Comparison of ENCODE assay signal across 9 cellular contexts in the genomic region with DNA sequence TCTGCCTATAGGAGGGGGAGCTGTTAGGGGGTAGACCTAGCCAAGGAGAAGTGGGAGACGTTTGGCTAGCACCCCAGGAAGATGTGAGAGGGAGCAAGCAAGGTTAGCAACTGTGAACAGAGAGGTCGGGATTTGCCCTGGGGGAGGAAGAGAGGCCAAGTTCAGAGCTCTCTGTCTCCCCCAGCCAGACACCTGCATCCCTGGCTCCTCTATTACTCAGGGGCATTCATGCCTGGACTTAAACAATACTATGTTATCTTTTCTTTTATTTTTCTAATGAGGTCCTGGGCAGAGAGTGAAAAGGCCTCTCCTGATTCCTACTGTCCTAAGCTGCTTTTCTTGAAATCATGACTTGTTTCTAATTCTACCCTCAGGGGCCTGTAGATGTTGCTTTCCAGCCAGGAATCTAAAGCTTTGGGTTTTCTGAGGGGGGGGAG. TPM values are rescaled to one million over a fixed set of nuclear protein-coding genes. Genes with fewer than 3 reads are reported as not detected.
A peak's percentile ranks its signal among the peaks of the same experiment; 100 is the strongest.
DNase-seq lines count a peak whose midpoint lies in the region; ATAC-seq, FAIRE-seq and TF ChIP-seq lines count a peak whose summit lies in the region.
"Had no signal": no experiment of that assay in that cellular context is flagged by ENCODE, and none has a peak within 500 bp of the region (broad histone marks: within the 10 kb centered on the region; RNA-seq: fewer than 3 reads in every experiment).

No MANE protein-coding gene starts in this region.

- H3K4me3 ChIP-seq in DND-41 (ENCODE audit: low read depth in 1 of 2, low read length in 2 of 2) (peak overlapping the region in 1 of 2 experiments; percentile 45; a peak in 2 of 4 replicates), SK-N-MC (peak overlapping the region; percentile 0; the same call in 1 of the 2 replicates), esophagus muscularis mucosa (peak overlapping the region; percentile 99)

- 15% methylated on average over 2 of the region's 2 CpGs for WGBS in esophagus muscularis mucosa

- no peak for FAIRE-seq in GM12891 (lab: Jason Lieb, UNC)
- FAIRE-seq: GM18507 had no signal

- ATAC-seq in DND-41 (ENCODE audit: insufficient read depth, low read depth) (no peak), GM21576 (IDR thresholded peaks at IDR 0.05; ENCODE audit: unreplicated experiment) (no peak), GM21447 (IDR thresholded peaks at IDR 0.05; ENCODE audit: unreplicated experiment) (no peak)

- H3K36me3 ChIP-seq in DND-41 (ENCODE audit: insufficient read depth, low read length) (peaks cover 35% of the 10 kb centered on the region), SK-N-MC (ENCODE audit: insufficient read depth, low read length) (no peaks in the 10 kb centered on the region), esophagus muscularis mucosa (peaks cover 16 to 44% (median 33%) of the 10 kb centered on the region in 4 donors)

- H3K27me3 ChIP-seq in DND-41 (ENCODE audit: insufficient read depth, low read length, poor library complexity) (no peaks in the 10 kb centered on the region), esophagus muscularis mucosa (no peaks in the 10 kb centered on the region)

- peak overlapping the region; percentile 63 for H3K4me2 ChIP-seq in DND-41 (ENCODE audit: insufficient read depth, low read length)

- H3K79me2 ChIP-seq in DND-41 (ENCODE audit: insufficient read depth, low read length), result peaks cover 42% of the 10 kb centered on the region

- peak overlapping the region; percentile 81 for H3K9ac ChIP-seq in DND-41 (ENCODE audit: low read depth, low read length)
- no peak overlapping the region for H3K9ac ChIP-seq in SK-N-MC (ENCODE audit: insufficient read length)

- no peaks in the 10 kb centered on the region for H3K9me3 ChIP-seq in DND-41 (ENCODE audit: insufficient read depth, low read length, severe bottlenecking)
- no peaks in the 10 kb centered on the region for H3K9me3 ChIP-seq in SK-N-MC (ENCODE audit: low read depth, low read length)
- H3K9me3 ChIP-seq in esophagus muscularis mucosa, result no peaks in the 10 kb centered on the region

- TF ChIP-seq CTCF in DND-41 (IDR thresholded peaks at IDR 0.05; ENCODE audit: borderline replicate concordance, extremely low read depth, low read length, poor library complexity, severe bottlenecking) (no peak), esophagus muscularis mucosa (IDR thresholded peaks at IDR 0.05) (no peak)

- TF ChIP-seq POLR2A in esophagus muscularis mucosa (IDR thresholded peaks at IDR 0.05; ENCODE audit: low read depth), result no peak
- no peak; the same call in 1 of the 2 replicates for TF ChIP-seq POLR2A in GM12891 (IDR thresholded peaks at IDR 0.05; ENCODE audit: low read depth, low read length)

- H3K4me1 ChIP-seq in DND-41 (ENCODE audit: insufficient read depth, low read length) (peaks cover 54% of the 10 kb centered on the region), esophagus muscularis mucosa (peaks cover 31 to 55% (median 50%) of the 10 kb centered on the region in 4 donors)

- TF ChIP-seq EP300 in esophagus muscularis mucosa (IDR thresholded peaks at IDR 0.05), result no peak

- H3K27ac ChIP-seq in DND-41 (ENCODE audit: low read length), result peak overlapping the region; percentile 51
- H3K27ac ChIP-seq in SK-N-MC, result no peak overlapping the region
- H3K27ac ChIP-seq in esophagus muscularis mucosa (replicated peaks in 1 of 4), result peak overlapping the region; percentile 99 to 100 (median 100)

- H2AFZ ChIP-seq in DND-41 (ENCODE audit: low read depth, low read length), result no peak overlapping the region

- intact Hi-C loops in esophagus muscularis mucosa (cut with DNase I), result loop anchor here (5.0 kb wide), 1 partner anchor 35 kb away; no protein-coding TSS in a partner anchor
- intact Hi-C loops in posterior vena cava (cut with DNase I), result loop anchor here in 1 of 2 donors (5.0 kb wide), 1 partner anchor 35 kb away; no protein-coding TSS in a partner anchor

- H4K20me1 ChIP-seq in DND-41 (ENCODE audit: insufficient read depth, low read length), result peaks cover 22% of the 10 kb centered on the region

- no peak for DNase-seq in DND-41
- DNase-seq in SK-N-MC (ENCODE audit: low read depth, low spot score), result no peak
- DNase-seq in esophagus muscularis mucosa (ENCODE audit: extremely low spot score), result no peak
- peak; percentile 66 for DNase-seq in posterior vena cava (ENCODE audit: low spot score)
- no peak for DNase-seq in GM12891 (ENCODE audit: insufficient read length, low spot score)
- no peak for DNase-seq in NCI-H510A (lab: John Stamatoyannopoulos, UW)

TF ChIP-seq in GM12891, 5 proteins besides CTCF, POLR2A, EP300 and RAD21:
- no peak for TF ChIP-seq SPI1 (IDR thresholded peaks at IDR 0.05; ENCODE audit: low read depth, low read length)
- no peak for TF ChIP-seq PAX5 (IDR thresholded peaks at IDR 0.05; ENCODE audit: insufficient read depth, low read length, severe bottlenecking)
- TF ChIP-seq TAF1 (IDR thresholded peaks at IDR 0.05; ENCODE audit: low read depth, low read length), result no peak
- TF ChIP-seq POLR2AphosphoS5 (IDR thresholded peaks at IDR 0.05; ENCODE audit: low read depth, low read length), result no peak; the same call in 1 of the 2 replicates
- no peak for TF ChIP-seq POU2F2 (IDR thresholded peaks at IDR 0.05; ENCODE audit: low read depth, low read length)

RNA-seq across cellular contexts. Expression of a gene that starts 2.4 kb away (rescaled TPM):
- total RNA-seq in esophagus muscularis mucosa (100 to 1,000 TPM in 3 of 4 donors, 10 to 100 TPM in 1; 67.7 to 656 (median 159) TPM), posterior vena cava (100 to 1,000 TPM in 1 of 2 donors, 10 to 100 TPM in 1; 64.7 to 153 TPM)
- 29.7 TPM for polyA plus RNA-seq in GM12891 (2012; ENCODE audit: low read depth, missing spikeins)

RNA-seq across cellular contexts. Expression of a gene that starts 43.2 kb away (rescaled TPM):
- total RNA-seq in esophagus muscularis mucosa, result 10 to 100 TPM; 24.5 to 36.8 (median 33.8) TPM
- 100 to 1,000 TPM; 102 to 216 TPM for total RNA-seq in posterior vena cava
- polyA plus RNA-seq in GM12891 (2012; ENCODE audit: low read depth, missing spikeins), result 0.32 TPM
